1 cellular context compared by ENCODE assay signal in genomic region chr19:23439623-23440022, GRCh38.
TF ChIP-seq lines count a peak whose summit lies in the region.

No MANE protein-coding gene starts in this region.

TF ChIP-seq in GM23338, 12 proteins besides CTCF, POLR2A, EP300 and RAD21 (continued from another document):
- no peak for TF ChIP-seq ETS1 (IDR thresholded peaks at IDR 0.05)
- no peak for TF ChIP-seq NANOG (IDR thresholded peaks at IDR 0.05; ENCODE audit: borderline replicate concordance)
- no peak for TF ChIP-seq ZNF462 (CRISPR knock-in tag; IDR thresholded peaks at IDR 0.05)
- TF ChIP-seq JUNB (IDR thresholded peaks at IDR 0.05; ENCODE audit: unreplicated experiment), result no peak
- no peak for TF ChIP-seq ZNF114 (CRISPR knock-in tag; IDR thresholded peaks at IDR 0.05)
- no peak for TF ChIP-seq EZH2 (IDR thresholded peaks at IDR 0.05; ENCODE audit: low read depth, unreplicated experiment)
